Comparison of ENCODE assay signal across 9 cellular contexts in genomic region chr1:39508857-39509305, GRCh38. TPM values are rescaled to one million over a fixed set of nuclear protein-coding genes. Genes with fewer than 3 reads are reported as not detected.
DNase-seq lines count a peak whose midpoint lies in the region; ATAC-seq and TF ChIP-seq lines count a peak whose summit lies in the region.
"Had no signal": no experiment of that assay in that cellular context is flagged by ENCODE, and none has a peak within 500 bp of the region (broad histone marks: within the 10 kb centered on the region; RNA-seq: fewer than 3 reads in every experiment).

No MANE protein-coding gene starts in this region.

- H3K9me3 ChIP-seq in sigmoid colon (no peaks in the 10 kb centered on the region), neural progenitor cell (ENCODE audit: low read depth) (no peaks in the 10 kb centered on the region)

- no peak overlapping the region for H3K4me3 ChIP-seq in sigmoid colon
- no peak overlapping the region for H3K4me3 ChIP-seq in neural progenitor cell

- H3K27me3 Mint-ChIP-seq in neural progenitor cell (ENCODE audit: insufficient read depth, low read depth) = peaks cover 2% of the 10 kb centered on the region

- no peaks in the 10 kb centered on the region for H4K20me1 ChIP-seq in neural progenitor cell (ENCODE audit: low read depth)

- ATAC-seq in GM19025 (IDR thresholded peaks at IDR 0.05; ENCODE audit: low read depth, unreplicated experiment) (peak; percentile 20), HG03095 (IDR thresholded peaks at IDR 0.05; ENCODE audit: unreplicated experiment) (peak; percentile 30)

- H3K27ac Mint-ChIP-seq in neural progenitor cell = no peak overlapping the region

- H3K36me3 ChIP-seq in sigmoid colon (no peaks in the 10 kb centered on the region), neural progenitor cell (no peaks in the 10 kb centered on the region)

- DNase-seq in amniotic epithelial cell (ENCODE audit: low read depth) = peak; percentile 69
- DNase-seq in sigmoid colon = peak; percentile 71
- DNase-seq in NCI-H748 (lab: John Stamatoyannopoulos, UW; ENCODE audit: unreplicated experiment) = no peak
- no peak for DNase-seq in cortex of kidney (lab: John Stamatoyannopoulos, UW)
- DNase-seq in neural progenitor cell (ENCODE audit: low spot score) = no peak
- no peak for DNase-seq in activated CD4-positive, alpha-beta T cell treated with anti-CD3 and anti-CD28 coated beads for 1 hour
- DNase-seq: NCI-H187 had no signal

- H3K79me2 ChIP-seq in neural progenitor cell (ENCODE audit: low read depth) = no peaks in the 10 kb centered on the region

- no peak overlapping the region for H3K4me3 Mint-ChIP-seq in neural progenitor cell

- H3K27ac ChIP-seq in sigmoid colon (peak overlapping the region in 1 of 4 donors; percentile 40), neural progenitor cell (no peak overlapping the region)

- no peaks in the 10 kb centered on the region for H3K36me3 Mint-ChIP-seq in neural progenitor cell

- H3K9me3 Mint-ChIP-seq in neural progenitor cell = no peaks in the 10 kb centered on the region

- no peak for TF ChIP-seq CTCF in sigmoid colon (IDR thresholded peaks at IDR 0.05)
- no peak for TF ChIP-seq CTCF in neural progenitor cell (IDR thresholded peaks at IDR 0.05)

- no peak overlapping the region for H3K4me2 ChIP-seq in neural progenitor cell

- H3K4me1 ChIP-seq in sigmoid colon (no peaks in the 10 kb centered on the region), neural progenitor cell (no peaks in the 10 kb centered on the region)

- no peaks in the 10 kb centered on the region for H3F3A ChIP-seq in neural progenitor cell (ENCODE audit: low read depth)

- no peak for TF ChIP-seq POLR2A in sigmoid colon (IDR thresholded peaks at IDR 0.05)

- H3K4me1 Mint-ChIP-seq in neural progenitor cell = peaks cover 9% of the 10 kb centered on the region

- H3K27me3 ChIP-seq in sigmoid colon (no peaks in the 10 kb centered on the region), neural progenitor cell (peaks cover 11% of the 10 kb centered on the region)

- H2AFZ ChIP-seq in neural progenitor cell (replicated peaks) = no peak overlapping the region

- WGBS in sigmoid colon, 2 donors = 78 to 87% methylated on average over 11 of the region's 11 CpGs

- no peak for TF ChIP-seq EP300 in sigmoid colon (IDR thresholded peaks at IDR 0.05)

- intact Hi-C loops in sigmoid colon (cut with DNase I) = no loop called here

- H3K9ac ChIP-seq in neural progenitor cell = no peak overlapping the region

RNA-seq across cellular contexts. Expression of gene BMP8A, which starts 17.4 kb away (rescaled TPM):
- 1 to 10 TPM in 2 of 4 donors, under 1 TPM in 2; 0.27 to 3.2 (median 0.99) TPM for total RNA-seq in sigmoid colon
- under 1 TPM in 2 of 3 donors, not detected in 1; 0.60 to 0.79 TPM for polyA plus RNA-seq in sigmoid colon
- 0.12 TPM in 1 of 2 replicates, not detected in the other for total RNA-seq in neural progenitor cell (ENCODE audit: low replicate concordance)

Comparison
In these comparisons a context has a peak if more than half of its experiments do, and no peak if none do; other contexts are left out.
1. DNase-seq: peak in amniotic epithelial cell (single experiment) and sigmoid colon (single experiment); none in NCI-H748 (single experiment), cortex of kidney (single experiment), neural progenitor cell (single experiment) and activated CD4-positive, alpha-beta T cell treated with anti-CD3 and anti-CD28 coated beads for 1 hour (single experiment).